1 cellular context compared by ENCODE assay signal in genomic region chr2:241505086-241505780, GRCh38.
TF ChIP-seq lines count a peak whose summit lies in the region.

No MANE protein-coding gene starts in this region.

TF ChIP-seq in WTC11, 78 proteins besides CTCF, POLR2A, EP300 and RAD21 (continued from another document):
- TF ChIP-seq CDX4 (CRISPR knock-in tag; IDR thresholded peaks at IDR 0.05; ENCODE audit: borderline replicate concordance) (no peak), ZNF219 (CRISPR knock-in tag; IDR thresholded peaks at IDR 0.05; ENCODE audit: borderline replicate concordance) (no peak), ZNF263 (CRISPR knock-in tag; IDR thresholded peaks at IDR 0.05; ENCODE audit: low read depth) (no peak), ZNF416 (CRISPR knock-in tag; IDR thresholded peaks at IDR 0.05) (no peak), PRDM15 (CRISPR knock-in tag; IDR thresholded peaks at IDR 0.05) (no peak), ATF3 (CRISPR knock-in tag; conservative IDR thresholded peaks at IDR 0.05) (no peak), SMAD3 (CRISPR knock-in tag; IDR thresholded peaks at IDR 0.05; ENCODE audit: borderline replicate concordance) (no peak), TEAD1 (CRISPR knock-in tag; IDR thresholded peaks at IDR 0.05) (no peak), ARID4B (CRISPR knock-in tag; IDR thresholded peaks at IDR 0.05; ENCODE audit: borderline replicate concordance) (no peak), ATF6 (CRISPR knock-in tag; IDR thresholded peaks at IDR 0.05) (no peak), ZNF425 (CRISPR knock-in tag; conservative IDR thresholded peaks at IDR 0.05) (no peak)
